8 cellular contexts compared by ENCODE assay signal in genomic region chr15:64046347-64047153, GRCh38. TPM values are rescaled to one million over a fixed set of nuclear protein-coding genes. Genes with fewer than 3 reads are reported as not detected.
DNase-seq lines count a peak whose midpoint lies in the region; ATAC-seq and TF ChIP-seq lines count a peak whose summit lies in the region.

Gene DAPK2, minus strand, starts transcription at chr15:64046485. Its CDS starts 6,224 bp downstream, at chr15:64040261.

- H3K27me3 Mint-ChIP-seq in CD4-positive, alpha-beta T cell: peaks cover 20% of the 10 kb centered on the region
- H3K27me3 Mint-ChIP-seq in activated B cell treated with CpG ODN at 0.5 μM for 24 hours: no peaks in the 10 kb centered on the region

- no peaks in the 10 kb centered on the region for H3K9me3 ChIP-seq in CD4-positive, alpha-beta T cell (ENCODE audit: control insufficient read depth, low read length)

- no peak within 1 kb of the TSS for H3K27ac Mint-ChIP-seq in CD4-positive, alpha-beta T cell
- H3K27ac Mint-ChIP-seq in activated B cell treated with CpG ODN at 0.5 μM for 24 hours: peak within 1 kb of the TSS; percentile 7

- peak within 1 kb of the TSS; percentile 80 for H3K4me3 Mint-ChIP-seq in CD4-positive, alpha-beta T cell
- H3K4me3 Mint-ChIP-seq in activated B cell treated with CpG ODN at 0.5 μM for 24 hours: peak within 1 kb of the TSS; percentile 76

- peak; percentile 72 for TF ChIP-seq CTCF in CD4-positive, alpha-beta T cell (IDR thresholded peaks at IDR 0.05)
- no peak for TF ChIP-seq CTCF in activated B cell treated with CpG ODN at 0.5 μM for 24 hours (IDR thresholded peaks at IDR 0.05)

- peaks cover 10% of the 10 kb centered on the region for H3K4me1 Mint-ChIP-seq in CD4-positive, alpha-beta T cell (ENCODE audit: low read depth)
- peaks cover 68% of the 10 kb centered on the region for H3K4me1 Mint-ChIP-seq in activated B cell treated with CpG ODN at 0.5 μM for 24 hours

- CTCF ChIA-PET in CD4-positive, alpha-beta T cell (lab: Charles Lee): interaction anchor here (0.6 to 2.9 kb wide), 40 partner anchors 9 to 297 kb away, joined by 3 to 40 read pairs (median 4); partner anchors contain the start of gene HERC1
- CTCF ChIA-PET in activated B cell treated with CpG ODN at 0.5 μM for 24 hours (lab: Charles Lee): interaction anchor here (0.7 to 3.8 kb wide), 20 partner anchors 8 to 350 kb away, joined by 3 to 50 read pairs (median 4); no protein-coding TSS in a partner anchor

- no peaks in the 10 kb centered on the region for H3K9me3 Mint-ChIP-seq in CD4-positive, alpha-beta T cell
- no peaks in the 10 kb centered on the region for H3K9me3 Mint-ChIP-seq in activated B cell treated with CpG ODN at 0.5 μM for 24 hours

- H3K27ac ChIP-seq in CD4-positive, alpha-beta T cell (ENCODE audit: low read depth, low read length): no peak within 1 kb of the TSS
- H3K27ac ChIP-seq in caudate nucleus (ENCODE audit: low read depth, low read length): no peak within 1 kb of the TSS

- peak; percentile 16 to 75 (median 56) for DNase-seq in CD4-positive, alpha-beta T cell
- DNase-seq in MV-4-11 (lab: John Stamatoyannopoulos, UW) (peak; percentile 34), activated B cell treated with CpG ODN at 0.5 μM for 24 hours (peak; percentile 69), caudate nucleus (lab: John Stamatoyannopoulos, UW) (peak in 54 of 61 donors; percentile 6 to 77 (median 47)), iris pigment epithelial cell (ENCODE audit: low read depth) (peak; percentile 49)
- peak; percentile 43 to 60 for DNase-seq in stimulated activated CD4-positive, alpha-beta T cell treated with anti-CD3 and anti-CD28 coated beads, Interleukin-12 subunit alpha, Interleukin-12 subunit beta, amount 100 ng/mL, for 24 hours (ENCODE audit: low read depth in 2 of 2)

- intact Hi-C loops in CD4-positive, alpha-beta T cell (cut with DNase I, micrococcal nuclease): loop anchor here (1.0 to 5.0 kb wide), 3 partner anchors 99 to 220 kb away; no protein-coding TSS in a partner anchor
- intact Hi-C loops in activated B cell treated with CpG ODN at 0.5 μM for 24 hours (cut with micrococcal nuclease): loop anchor here (1.0 to 5.0 kb wide), 2 partner anchors 21 to 214 kb away; partner anchors contain the start of gene HERC1

- no peaks in the 10 kb centered on the region for H3K36me3 Mint-ChIP-seq in CD4-positive, alpha-beta T cell (ENCODE audit: low read depth)
- no peaks in the 10 kb centered on the region for H3K36me3 Mint-ChIP-seq in activated B cell treated with CpG ODN at 0.5 μM for 24 hours (ENCODE audit: low read depth)

- peak; percentile 78 for ATAC-seq in CD4-positive, alpha-beta T cell (ENCODE audit: poor library complexity)
- peak; percentile 50 for ATAC-seq in GM21367 (IDR thresholded peaks at IDR 0.05; ENCODE audit: unreplicated experiment)
- ATAC-seq in activated B cell treated with CpG ODN at 0.5 μM for 24 hours (ENCODE audit: low read depth): peak; percentile 59
- no peak for ATAC-seq in HG02973 (IDR thresholded peaks at IDR 0.05; ENCODE audit: unreplicated experiment)

- H3K27me3 ChIP-seq in CD4-positive, alpha-beta T cell (ENCODE audit: control insufficient read depth, insufficient read depth, low read length): no peaks in the 10 kb centered on the region

- POLR2A ChIA-PET in CD4-positive, alpha-beta T cell (lab: Charles Lee): interaction anchor here (0.9 to 1.9 kb wide), 6 partner anchors 36 to 294 kb away, joined by 3 to 10 read pairs (median 4); partner anchors contain the start of gene HERC1
- POLR2A ChIA-PET in activated B cell treated with CpG ODN at 0.5 μM for 24 hours (lab: Charles Lee): interaction anchor here (1.0 to 2.4 kb wide), 5 partner anchors 21 to 294 kb away, joined by 3 to 9 read pairs (median 4); no protein-coding TSS in a partner anchor

RNA-seq across cellular contexts. Expression of gene DAPK2, which starts in this region (rescaled TPM):
- total RNA-seq in CD4-positive, alpha-beta T cell: 1 to 10 TPM; 1.3 to 1.6 TPM
- total RNA-seq in activated B cell treated with CpG ODN at 0.5 μM for 24 hours: 4.2 and 4.3 TPM in 2 replicates
